ENCODE assay signal across 13 cellular contexts in genomic region chr10:127854769-127855583, GRCh38. TPM values are rescaled to one million over a fixed set of nuclear protein-coding genes. Genes with fewer than 3 reads are reported as not detected.
A peak's percentile ranks its signal among the peaks of the same experiment; 100 is the strongest.
DNase-seq lines count a peak whose midpoint lies in the region; ATAC-seq lines count a peak whose summit lies in the region.
"Had no signal": no experiment of that assay in that cellular context is flagged by ENCODE, and none has a peak within 500 bp of the region (broad histone marks: within the 10 kb centered on the region; RNA-seq: fewer than 3 reads in every experiment).

No MANE protein-coding gene starts in this region.

- peaks cover 2% of the 10 kb centered on the region for H3K79me1 ChIP-seq in neuronal stem cell (ENCODE audit: low read depth, low read length)

- H3K9me3 Mint-ChIP-seq in effector memory CD8-positive, alpha-beta T cell, result no peaks in the 10 kb centered on the region
- H3K9me3 Mint-ChIP-seq: HFFc6; T-helper 2 cell treated with Interferon-gamma antibody and Interleukin-4, amounts not matched to agents 5 μg/mL and 100 μg/mL, for 36 hours had no signal

- H3K4ac ChIP-seq in neuronal stem cell (ENCODE audit: low read length), result no peak overlapping the region

- H3K4me1 Mint-ChIP-seq in effector memory CD8-positive, alpha-beta T cell (ENCODE audit: low read depth in 2 of 2), result peaks cover 4 to 10% of the 10 kb centered on the region in 2 donors

- H3K4me1 ChIP-seq in neuronal stem cell (ENCODE audit: control insufficient read depth in 2 of 2, insufficient read depth in 1 of 2, low read depth in 1 of 2, low read length in 2 of 2), result peaks cover 0 to 11% of the 10 kb centered on the region in 2 donors

- no peak overlapping the region for H4K91ac ChIP-seq in neuronal stem cell (ENCODE audit: low read depth, low read length, poor library complexity)

- no peak overlapping the region for H3K27ac Mint-ChIP-seq in effector memory CD8-positive, alpha-beta T cell
- H3K27ac Mint-ChIP-seq: HFFc6; T-helper 2 cell treated with Interferon-gamma antibody and Interleukin-4, amounts not matched to agents 5 μg/mL and 100 μg/mL, for 36 hours had no signal

- H2BK5ac ChIP-seq in neuronal stem cell (ENCODE audit: low read length), result peak overlapping the region; percentile 31

- no CpG with 5 or more reads among the region's 15 CpGs for WGBS in neuronal stem cell (ENCODE audit: extremely low coverage in 2 of 2, insufficient read length in 2 of 2, insufficient replicate concordance in 1 of 2), 2 donors

- H2BK120ac ChIP-seq in neuronal stem cell (ENCODE audit: low read depth, low read length), result no peak overlapping the region

- no peak overlapping the region for H3K4me3 ChIP-seq in neuronal stem cell (ENCODE audit: low read length in 2 of 2)

- no peak overlapping the region for H3K4me2 ChIP-seq in neuronal stem cell (ENCODE audit: insufficient read depth, low read length, poor library complexity, severe bottlenecking)

- no peak overlapping the region for H3K14ac ChIP-seq in neuronal stem cell (ENCODE audit: low read length)

- ATAC-seq in GM18873 (IDR thresholded peaks at IDR 0.05; ENCODE audit: low FRiP score, unreplicated experiment), result peak; percentile 66
- ATAC-seq in GM21825 (IDR thresholded peaks at IDR 0.05; ENCODE audit: unreplicated experiment), result peak; percentile 55
- peak; percentile 48 for ATAC-seq in HG03457 (IDR thresholded peaks at IDR 0.05; ENCODE audit: unreplicated experiment)
- ATAC-seq in effector memory CD8-positive, alpha-beta T cell (replicated peaks), result no peak
- ATAC-seq in GM19397 (IDR thresholded peaks at IDR 0.05; ENCODE audit: unreplicated experiment), result no peak

- no peaks in the 10 kb centered on the region for H3K36me3 Mint-ChIP-seq in effector memory CD8-positive, alpha-beta T cell (ENCODE audit: insufficient read depth)

- no peak overlapping the region for H4K8ac ChIP-seq in neuronal stem cell (ENCODE audit: low read depth, low read length)

- H3K27ac ChIP-seq in neuronal stem cell (replicated peaks; ENCODE audit: low read length), result no peak overlapping the region

- no peaks in the 10 kb centered on the region for H3K36me3 ChIP-seq in neuronal stem cell (replicated peaks in 1 of 2; ENCODE audit: control insufficient read depth in 2 of 2, insufficient read depth in 2 of 2, low read length in 2 of 2)

- no peak overlapping the region for H2BK15ac ChIP-seq in neuronal stem cell (ENCODE audit: low read length)

- no peak overlapping the region for H2BK12ac ChIP-seq in neuronal stem cell (ENCODE audit: low read length)

- H3K9ac ChIP-seq in neuronal stem cell (ENCODE audit: low read depth, low read length, poor library complexity), result no peak overlapping the region

- H3K27me3 Mint-ChIP-seq in effector memory CD8-positive, alpha-beta T cell, result peaks cover 28 to 50% of the 10 kb centered on the region in 2 donors

- H3K27me3 ChIP-seq in neuronal stem cell (ENCODE audit: control insufficient read depth in 3 of 3, insufficient read depth in 3 of 3, low read depth in 1 of 3, low read length in 3 of 3), result peaks cover 0 to 23% (median 0%) of the 10 kb centered on the region in 3 experiments

- H3K23ac ChIP-seq in neuronal stem cell (ENCODE audit: low read depth, low read length, poor library complexity), result peak overlapping the region; percentile 67

- H3K4me3 Mint-ChIP-seq in effector memory CD8-positive, alpha-beta T cell, result no peak overlapping the region
- H3K4me3 Mint-ChIP-seq: HFFc6; T-helper 2 cell treated with Interferon-gamma antibody and Interleukin-4, amounts not matched to agents 5 μg/mL and 100 μg/mL, for 36 hours had no signal

- H3K18ac ChIP-seq in neuronal stem cell (ENCODE audit: low read length), result no peak overlapping the region

- peak overlapping the region; percentile 88 for H2AK5ac ChIP-seq in neuronal stem cell (ENCODE audit: low read depth, low read length)

- DNase-seq in neuronal stem cell (ENCODE audit: low spot score) (no peak), SK-N-DZ (ENCODE audit: low spot score) (no peak), iPS-NIHi11 (ENCODE audit: low spot score) (no peak)
- no peak for DNase-seq in effector memory CD8-positive, alpha-beta T cell
- DNase-seq: activated T-cell treated with anti-CD3 and anti-CD28 coated beads, Interleukin-2, amount 50 U/mL, for 48 hours; HFFc6; mammary epithelial cell; NCI-H187 treated with DMSO at 0.1 percent for 48 hours had no signal

- no peak overlapping the region for H2AFZ ChIP-seq in neuronal stem cell (ENCODE audit: low read length)

- peaks cover 0 to 3% of the 10 kb centered on the region in 2 donors for H3K9me3 ChIP-seq in neuronal stem cell (replicated peaks in 1 of 2; ENCODE audit: control insufficient read depth in 2 of 2, insufficient read depth in 1 of 2, low read depth in 1 of 2, low read length in 2 of 2)

RNA-seq across cellular contexts. Expression of gene CLRN3, which starts 37.8 kb away (rescaled TPM):
- polyA plus RNA-seq in neuronal stem cell (2013, experiment 1 of 2), result not detected
- polyA plus RNA-seq in neuronal stem cell (2013, experiment 2 of 2), result not detected
- not detected in 2 replicates for polyA plus RNA-seq in SK-N-DZ (2014; cell fraction: cytosol; rRNA removed)
- not detected in 2 replicates for polyA plus RNA-seq in SK-N-DZ (2014; cell fraction: nucleus; rRNA removed)
- polyA plus RNA-seq: mammary epithelial cell had no signal

RNA-seq across cellular contexts. Expression of gene PTPRE, which starts 51.9 kb away (rescaled TPM):
- polyA plus RNA-seq in neuronal stem cell (2013, experiment 1 of 2), result 0.52 TPM
- polyA plus RNA-seq in neuronal stem cell (2013, experiment 2 of 2), result 1.0 TPM
- polyA plus RNA-seq in SK-N-DZ (2014; cell fraction: cytosol; rRNA removed), result not detected in 2 replicates
- polyA plus RNA-seq in SK-N-DZ (2014; cell fraction: nucleus; rRNA removed), result not detected in 2 replicates

Comparison
In these comparisons a context has a peak if more than half of its experiments do, and no peak if none do; other contexts are left out.
1. ATAC-seq: peak in GM18873 (single experiment), GM21825 (single experiment) and HG03457 (single experiment); none in effector memory CD8-positive, alpha-beta T cell (single experiment) and GM19397 (single experiment).